ENCODE assay signal across 2 cellular contexts in the genomic region with DNA sequence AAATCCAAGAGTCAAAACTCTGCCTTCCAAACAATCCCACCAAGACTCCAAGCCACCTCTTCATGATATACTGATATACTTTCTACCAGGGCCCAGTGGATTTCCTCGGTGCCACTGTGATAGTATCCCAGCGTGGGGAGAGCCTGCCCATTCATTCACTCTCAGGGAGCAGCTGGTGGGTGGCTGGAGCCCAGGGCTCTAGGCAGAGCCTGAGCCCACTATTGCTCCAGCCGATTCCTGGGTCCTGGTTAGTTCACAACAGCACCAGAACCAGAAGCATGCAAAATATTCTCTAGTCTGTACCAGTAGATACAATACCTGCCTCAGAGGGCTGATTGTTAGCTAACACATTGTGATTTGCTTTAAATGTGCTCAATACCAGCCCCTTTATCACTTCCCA.
TF ChIP-seq lines count a peak whose summit lies in the region.

No MANE protein-coding gene starts in this region.

TF ChIP-seq in H1, 55 proteins besides CTCF, POLR2A, EP300 and RAD21 (continues in another document):
- TF ChIP-seq, protein P1, sequence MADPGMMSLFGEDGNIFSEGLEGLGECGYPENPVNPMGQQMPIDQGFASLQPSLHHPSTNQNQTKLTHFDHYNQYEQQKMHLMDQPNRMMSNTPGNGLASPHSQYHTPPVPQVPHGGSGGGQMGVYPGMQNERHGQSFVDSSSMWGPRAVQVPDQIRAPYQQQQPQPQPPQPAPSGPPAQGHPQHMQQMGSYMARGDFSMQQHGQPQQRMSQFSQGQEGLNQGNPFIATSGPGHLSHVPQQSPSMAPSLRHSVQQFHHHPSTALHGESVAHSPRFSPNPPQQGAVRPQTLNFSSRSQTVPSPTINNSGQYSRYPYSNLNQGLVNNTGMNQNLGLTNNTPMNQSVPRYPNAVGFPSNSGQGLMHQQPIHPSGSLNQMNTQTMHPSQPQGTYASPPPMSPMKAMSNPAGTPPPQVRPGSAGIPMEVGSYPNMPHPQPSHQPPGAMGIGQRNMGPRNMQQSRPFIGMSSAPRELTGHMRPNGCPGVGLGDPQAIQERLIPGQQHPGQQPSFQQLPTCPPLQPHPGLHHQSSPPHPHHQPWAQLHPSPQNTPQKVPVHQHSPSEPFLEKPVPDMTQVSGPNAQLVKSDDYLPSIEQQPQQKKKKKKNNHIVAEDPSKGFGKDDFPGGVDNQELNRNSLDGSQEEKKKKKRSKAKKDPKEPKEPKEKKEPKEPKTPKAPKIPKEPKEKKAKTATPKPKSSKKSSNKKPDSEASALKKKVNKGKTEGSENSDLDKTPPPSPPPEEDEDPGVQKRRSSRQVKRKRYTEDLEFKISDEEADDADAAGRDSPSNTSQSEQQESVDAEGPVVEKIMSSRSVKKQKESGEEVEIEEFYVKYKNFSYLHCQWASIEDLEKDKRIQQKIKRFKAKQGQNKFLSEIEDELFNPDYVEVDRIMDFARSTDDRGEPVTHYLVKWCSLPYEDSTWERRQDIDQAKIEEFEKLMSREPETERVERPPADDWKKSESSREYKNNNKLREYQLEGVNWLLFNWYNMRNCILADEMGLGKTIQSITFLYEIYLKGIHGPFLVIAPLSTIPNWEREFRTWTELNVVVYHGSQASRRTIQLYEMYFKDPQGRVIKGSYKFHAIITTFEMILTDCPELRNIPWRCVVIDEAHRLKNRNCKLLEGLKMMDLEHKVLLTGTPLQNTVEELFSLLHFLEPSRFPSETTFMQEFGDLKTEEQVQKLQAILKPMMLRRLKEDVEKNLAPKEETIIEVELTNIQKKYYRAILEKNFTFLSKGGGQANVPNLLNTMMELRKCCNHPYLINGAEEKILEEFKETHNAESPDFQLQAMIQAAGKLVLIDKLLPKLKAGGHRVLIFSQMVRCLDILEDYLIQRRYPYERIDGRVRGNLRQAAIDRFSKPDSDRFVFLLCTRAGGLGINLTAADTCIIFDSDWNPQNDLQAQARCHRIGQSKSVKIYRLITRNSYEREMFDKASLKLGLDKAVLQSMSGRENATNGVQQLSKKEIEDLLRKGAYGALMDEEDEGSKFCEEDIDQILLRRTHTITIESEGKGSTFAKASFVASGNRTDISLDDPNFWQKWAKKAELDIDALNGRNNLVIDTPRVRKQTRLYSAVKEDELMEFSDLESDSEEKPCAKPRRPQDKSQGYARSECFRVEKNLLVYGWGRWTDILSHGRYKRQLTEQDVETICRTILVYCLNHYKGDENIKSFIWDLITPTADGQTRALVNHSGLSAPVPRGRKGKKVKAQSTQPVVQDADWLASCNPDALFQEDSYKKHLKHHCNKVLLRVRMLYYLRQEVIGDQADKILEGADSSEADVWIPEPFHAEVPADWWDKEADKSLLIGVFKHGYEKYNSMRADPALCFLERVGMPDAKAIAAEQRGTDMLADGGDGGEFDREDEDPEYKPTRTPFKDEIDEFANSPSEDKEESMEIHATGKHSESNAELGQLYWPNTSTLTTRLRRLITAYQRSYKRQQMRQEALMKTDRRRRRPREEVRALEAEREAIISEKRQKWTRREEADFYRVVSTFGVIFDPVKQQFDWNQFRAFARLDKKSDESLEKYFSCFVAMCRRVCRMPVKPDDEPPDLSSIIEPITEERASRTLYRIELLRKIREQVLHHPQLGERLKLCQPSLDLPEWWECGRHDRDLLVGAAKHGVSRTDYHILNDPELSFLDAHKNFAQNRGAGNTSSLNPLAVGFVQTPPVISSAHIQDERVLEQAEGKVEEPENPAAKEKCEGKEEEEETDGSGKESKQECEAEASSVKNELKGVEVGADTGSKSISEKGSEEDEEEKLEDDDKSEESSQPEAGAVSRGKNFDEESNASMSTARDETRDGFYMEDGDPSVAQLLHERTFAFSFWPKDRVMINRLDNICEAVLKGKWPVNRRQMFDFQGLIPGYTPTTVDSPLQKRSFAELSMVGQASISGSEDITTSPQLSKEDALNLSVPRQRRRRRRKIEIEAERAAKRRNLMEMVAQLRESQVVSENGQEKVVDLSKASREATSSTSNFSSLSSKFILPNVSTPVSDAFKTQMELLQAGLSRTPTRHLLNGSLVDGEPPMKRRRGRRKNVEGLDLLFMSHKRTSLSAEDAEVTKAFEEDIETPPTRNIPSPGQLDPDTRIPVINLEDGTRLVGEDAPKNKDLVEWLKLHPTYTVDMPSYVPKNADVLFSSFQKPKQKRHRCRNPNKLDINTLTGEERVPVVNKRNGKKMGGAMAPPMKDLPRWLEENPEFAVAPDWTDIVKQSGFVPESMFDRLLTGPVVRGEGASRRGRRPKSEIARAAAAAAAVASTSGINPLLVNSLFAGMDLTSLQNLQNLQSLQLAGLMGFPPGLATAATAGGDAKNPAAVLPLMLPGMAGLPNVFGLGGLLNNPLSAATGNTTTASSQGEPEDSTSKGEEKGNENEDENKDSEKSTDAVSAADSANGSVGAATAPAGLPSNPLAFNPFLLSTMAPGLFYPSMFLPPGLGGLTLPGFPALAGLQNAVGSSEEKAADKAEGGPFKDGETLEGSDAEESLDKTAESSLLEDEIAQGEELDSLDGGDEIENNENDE (IDR thresholded peaks at IDR 0.05; ENCODE audit: insufficient replicate concordance, low read length), result no peak
- TF ChIP-seq SUZ12 (IDR thresholded peaks at IDR 0.05; ENCODE audit: low read length) (no peak), POLR2AphosphoS5 (IDR thresholded peaks at IDR 0.05; ENCODE audit: low read depth, low read length) (no peak; the same call in 1 of the 2 replicates), ZNF274 (IDR thresholded peaks at IDR 0.05; ENCODE audit: borderline replicate concordance, extremely low read depth, low read length) (no peak), EZH2 (IDR thresholded peaks at IDR 0.05; ENCODE audit: low read depth, low read length, severe bottlenecking) (no peak), SP4 (IDR thresholded peaks at IDR 0.05; ENCODE audit: low read length) (no peak), CHD1 (IDR thresholded peaks at IDR 0.05; ENCODE audit: low read depth, low read length) (no peak), RXRA (IDR thresholded peaks at IDR 0.05; ENCODE audit: insufficient read depth, low read depth, low read length) (no peak), ATF2 (IDR thresholded peaks at IDR 0.05; ENCODE audit: low read length) (no peak), BACH1 (IDR thresholded peaks at IDR 0.05; ENCODE audit: low read length) (no peak), NANOG (IDR thresholded peaks at IDR 0.05; ENCODE audit: insufficient read depth, low read depth, low read length, poor library complexity, severe bottlenecking) (no peak), NRF1 (IDR thresholded peaks at IDR 0.05; ENCODE audit: low read depth, low read length) (no peak), GABPA (IDR thresholded peaks at IDR 0.05; ENCODE audit: borderline replicate concordance, insufficient read depth, low read length) (no peak), RBBP5 (IDR thresholded peaks at IDR 0.05; ENCODE audit: borderline replicate concordance, low read depth, low read length) (no peak), KDM5A (IDR thresholded peaks at IDR 0.05; ENCODE audit: low read length) (no peak)

TF ChIP-seq in HEK293T, 16 proteins besides CTCF, POLR2A, EP300 and RAD21:
- TF ChIP-seq L3MBTL2 (conservative IDR thresholded peaks at IDR 0.05), result no peak
- no peak for TF ChIP-seq CTBP1 (IDR thresholded peaks at IDR 0.05; ENCODE audit: borderline replicate concordance)
- TF ChIP-seq SUZ12 (IDR thresholded peaks at IDR 0.05), result no peak
- no peak for TF ChIP-seq PKNOX1 (IDR thresholded peaks at IDR 0.05)
- no peak for TF ChIP-seq ELF4 (IDR thresholded peaks at IDR 0.05)
- TF ChIP-seq ARNT (IDR thresholded peaks at IDR 0.05), result no peak
- TF ChIP-seq NFRKB (IDR thresholded peaks at IDR 0.05), result no peak
- no peak for TF ChIP-seq BHLHE40 (IDR thresholded peaks at IDR 0.05; ENCODE audit: borderline replicate concordance)
- TF ChIP-seq LEF1 (IDR thresholded peaks at IDR 0.05; ENCODE audit: borderline replicate concordance), result no peak
- no peak for TF ChIP-seq SP1 (IDR thresholded peaks at IDR 0.05)
- TF ChIP-seq ZNF384 (IDR thresholded peaks at IDR 0.05), result no peak
- no peak for TF ChIP-seq TARDBP (IDR thresholded peaks at IDR 0.05)
- TF ChIP-seq FOXM1 (IDR thresholded peaks at IDR 0.05; ENCODE audit: borderline replicate concordance), result no peak
- TF ChIP-seq FOXK2 (IDR thresholded peaks at IDR 0.05), result no peak
- no peak for TF ChIP-seq HDGF (IDR thresholded peaks at IDR 0.05; ENCODE audit: borderline replicate concordance)
- TF ChIP-seq FOXA1 (IDR thresholded peaks at IDR 0.05), result no peak
